15 cellular contexts compared by ENCODE assay signal in genomic region chr9:88652876-88653275, GRCh38.
DNase-seq lines count a peak whose midpoint lies in the region; ATAC-seq and TF ChIP-seq lines count a peak whose summit lies in the region.
"Had no signal": no experiment of that assay in that cellular context is flagged by ENCODE, and none has a peak within 500 bp of the region (broad histone marks: within the 10 kb centered on the region; RNA-seq: fewer than 3 reads in every experiment).

No MANE protein-coding gene starts in this region.

- H3K36me3 ChIP-seq in adipocyte (ENCODE audit: control insufficient read depth, insufficient read depth, low read length, severe bottlenecking): no peaks in the 10 kb centered on the region
- H3K36me3 ChIP-seq in gastroesophageal sphincter: no peaks in the 10 kb centered on the region
- H3K36me3 ChIP-seq in subcutaneous abdominal adipose tissue (ENCODE audit: control insufficient read depth in 5 of 5, insufficient read depth in 5 of 5, low read length in 5 of 5): no peaks in the 10 kb centered on the region

- H3K9ac ChIP-seq in adipocyte (ENCODE audit: low read length) (peak overlapping the region; percentile 62), subcutaneous abdominal adipose tissue (ENCODE audit: low read length in 5 of 5) (peak overlapping the region in 1 of 5 donors; percentile 40)

- no peak for ATAC-seq in gastroesophageal sphincter
- ATAC-seq: left colon had no signal

- TF ChIP-seq CTCF in gastroesophageal sphincter (IDR thresholded peaks at IDR 0.05): no peak

- no peak for TF ChIP-seq POLR2A in gastroesophageal sphincter (IDR thresholded peaks at IDR 0.05)

- peak overlapping the region; percentile 70 for H3K4me3 ChIP-seq in adipocyte (ENCODE audit: low read length)
- H3K4me3 ChIP-seq in gastroesophageal sphincter: no peak overlapping the region
- no peak overlapping the region for H3K4me3 ChIP-seq in subcutaneous abdominal adipose tissue (ENCODE audit: low read depth in 1 of 5, low read length in 5 of 5)
- H3K4me3 ChIP-seq: SK-N-MC had no signal

- H3K27ac ChIP-seq in gastroesophageal sphincter: peak overlapping the region; percentile 10 to 70 (median 55)
- H3K27ac ChIP-seq in subcutaneous abdominal adipose tissue (ENCODE audit: low read depth, low read length): peak overlapping the region; percentile 91
- H3K27ac ChIP-seq: C4-2B, SK-N-MC had no signal

- WGBS in gastroesophageal sphincter (ENCODE audit: low coverage in 1 of 2), 2 donors: 40 to 42% methylated on average over 1 of the region's 1 CpG

- H3K27me3 ChIP-seq in adipocyte (replicated peaks; ENCODE audit: control insufficient read depth, insufficient read depth, low read length) (no peaks in the 10 kb centered on the region), gastroesophageal sphincter (no peaks in the 10 kb centered on the region), subcutaneous abdominal adipose tissue (ENCODE audit: control insufficient read depth in 5 of 5, insufficient read depth in 4 of 5, low read length in 5 of 5) (no peaks in the 10 kb centered on the region)

- H3K9me3 ChIP-seq in adipocyte (ENCODE audit: control insufficient read depth, low read length): no peaks in the 10 kb centered on the region
- H3K9me3 ChIP-seq in gastroesophageal sphincter: no peaks in the 10 kb centered on the region
- H3K9me3 ChIP-seq in subcutaneous abdominal adipose tissue (ENCODE audit: control insufficient read depth in 5 of 5, low read length in 5 of 5): peaks cover 0 to 2% (median 0%) of the 10 kb centered on the region in 5 donors

- TF ChIP-seq EP300 in gastroesophageal sphincter (IDR thresholded peaks at IDR 0.05): no peak

- DNase-seq in HCEC 1CT (peak; percentile 36), adipocyte (ENCODE audit: low read depth) (peak; percentile 70), NCI-H1694 treated with DMSO at 0.1 percent for 48 hours (lab: John Stamatoyannopoulos, UW) (no peak), HUDEP-2 (lab: John Stamatoyannopoulos, UW; ENCODE audit: unreplicated experiment in 76 of 76) (no peak), NCI-H146 (lab: John Stamatoyannopoulos, UW) (no peak)
- no peak for DNase-seq in activated CD4-positive, CD25-positive, alpha-beta regulatory T cell (lab: John Stamatoyannopoulos, UW)
- DNase-seq: activated naive CD8-positive, alpha-beta T cell treated with anti-CD3 and anti-CD28 coated beads, Interleukin-2, amount 10 ng/mL, durations not matched to agents 7 days and 5 days; activated T-cell treated with anti-CD3 and anti-CD28 coated beads, Interleukin-2, amount 50 U/mL, for 1 hour; NCI-H2029; NCI-H510A had no signal

- H3K4me1 ChIP-seq in adipocyte (ENCODE audit: control insufficient read depth, insufficient read depth, low read length) (peaks cover 42% of the 10 kb centered on the region), gastroesophageal sphincter (peaks cover 0 to 40% (median 9%) of the 10 kb centered on the region in 3 donors), subcutaneous abdominal adipose tissue (ENCODE audit: control insufficient read depth in 5 of 5, insufficient read depth in 5 of 5, low read length in 5 of 5) (peaks cover 10 to 27% (median 23%) of the 10 kb centered on the region in 5 donors)

Comparison
In these comparisons a context has a peak if more than half of its experiments do, and no peak if none do; other contexts are left out.
1. DNase-seq: peak in HCEC 1CT (single experiment) and adipocyte (single experiment); none in NCI-H1694 treated with DMSO at 0.1 percent for 48 hours (single experiment), HUDEP-2 (0 of 76), activated CD4-positive, CD25-positive, alpha-beta regulatory T cell (0 of 4) and NCI-H146 (single experiment).